Comparison of ENCODE assay signal across 30 cellular contexts in the genomic region with DNA sequence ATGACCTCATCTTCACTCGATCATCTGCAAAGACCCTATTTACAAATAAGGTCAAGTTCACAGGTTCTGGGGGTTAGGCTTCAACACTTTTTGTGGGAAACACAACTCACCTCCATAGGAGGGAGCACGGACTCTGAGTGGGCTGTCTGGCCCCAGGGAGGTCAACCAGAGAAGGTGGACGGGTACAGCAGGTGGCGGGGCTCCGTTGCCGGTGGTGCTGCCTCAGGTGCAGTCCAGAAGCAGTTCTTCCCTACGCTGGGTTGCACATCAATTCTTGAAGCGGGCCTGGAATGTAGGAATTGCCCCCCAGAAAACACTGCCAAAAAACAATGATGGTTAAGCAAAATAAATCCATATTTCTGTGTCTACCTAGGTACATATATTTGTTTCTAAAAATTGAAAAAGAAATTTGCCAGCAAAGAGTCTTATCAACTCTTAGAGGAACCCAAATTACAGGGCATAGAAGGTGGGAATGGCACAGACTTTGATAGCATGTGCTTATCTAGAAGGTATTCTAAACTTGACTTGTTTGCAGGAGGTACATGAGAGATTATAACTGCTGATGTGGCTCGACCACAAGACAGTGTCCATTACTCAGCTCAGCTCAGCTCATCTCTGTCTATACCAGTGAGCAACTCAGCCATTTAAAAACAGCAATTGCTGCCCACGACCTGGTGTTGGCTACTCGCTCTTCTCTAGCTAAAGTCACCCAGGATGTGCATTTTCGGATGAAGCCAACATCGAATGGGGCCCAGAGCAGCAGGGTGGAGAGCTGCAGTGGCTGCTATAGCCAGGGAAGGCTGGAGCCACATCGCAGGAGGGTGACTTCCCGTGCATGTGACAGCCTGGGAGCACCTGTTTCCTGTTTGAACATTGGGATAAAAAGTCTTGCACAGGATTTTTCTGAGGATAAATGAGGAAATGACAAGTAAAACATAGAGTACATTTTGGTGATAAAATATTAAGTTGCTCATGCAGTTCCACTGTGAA.
"Had no signal": no experiment of that assay in that cellular context is flagged by ENCODE, and none has a peak within 500 bp of the region (broad histone marks: within the 10 kb centered on the region; RNA-seq: fewer than 3 reads in every experiment).

No MANE protein-coding gene starts in this region.

- H3K9me3 Mint-ChIP-seq: activated CD4-positive, alpha-beta T cell treated with anti-CD3 and anti-CD28 coated beads, Interleukin-2, amount 10 ng/mL, durations not matched to agents 7 days and 5 days; activated naive CD4-positive, alpha-beta T cell treated with anti-CD3 and anti-CD28 coated beads for 36 hours; activated T-cell treated with anti-CD3 and anti-CD28 coated beads, Interleukin-2, amount 50 U/mL, for 72 hours; endodermal cell; natural killer cell; neural progenitor cell; stimulated activated naive CD8-positive, alpha-beta T cell treated with anti-CD3 and anti-CD28 coated beads, Interleukin-15, amount 100 ng/mL, for 72 hours; T-helper 2 cell treated with Interferon-gamma antibody and Interleukin-4, amounts not matched to agents 5 μg/mL and 100 μg/mL, for 36 hours had no signal

- H3K36me3 ChIP-seq: neural progenitor cell, right atrium auricular region, thyroid gland, vagina had no signal

- H3K27me3 ChIP-seq: heart right ventricle, neural progenitor cell, right atrium auricular region, thyroid gland, upper lobe of left lung, vagina had no signal

- H3K36me3 Mint-ChIP-seq: WTC11 had no signal

- H3K27me3 Mint-ChIP-seq: activated CD4-positive, alpha-beta T cell treated with anti-CD3 and anti-CD28 coated beads, Interleukin-2, amount 10 ng/mL, durations not matched to agents 7 days and 5 days; stimulated activated naive CD8-positive, alpha-beta T cell treated with anti-CD3 and anti-CD28 coated beads, Interleukin-15, amount 100 ng/mL, for 72 hours had no signal

- H3K27ac Mint-ChIP-seq: activated CD4-positive, alpha-beta T cell treated with anti-CD3 and anti-CD28 coated beads, Interleukin-2, amount 10 ng/mL, durations not matched to agents 7 days and 5 days; activated naive CD4-positive, alpha-beta T cell treated with anti-CD3 and anti-CD28 coated beads for 36 hours; activated T-cell treated with anti-CD3 and anti-CD28 coated beads, Interleukin-2, amount 50 U/mL, for 72 hours; endodermal cell; neural progenitor cell; stimulated activated memory B cell treated with anti-CD40 and anti-IgM and Interleukin-4, amounts not matched to agents 10 μg/mL and 1 μg/mL and 100 μg/mL, for 72 hours; T-helper 2 cell treated with Interferon-gamma antibody and Interleukin-4, amounts not matched to agents 5 μg/mL and 100 μg/mL, for 36 hours; WTC11 had no signal

- H3K4me3 Mint-ChIP-seq: activated CD4-positive, alpha-beta T cell treated with anti-CD3 and anti-CD28 coated beads, Interleukin-2, amount 10 ng/mL, durations not matched to agents 7 days and 5 days; activated naive CD4-positive, alpha-beta T cell treated with anti-CD3 and anti-CD28 coated beads for 36 hours; activated T-cell treated with anti-CD3 and anti-CD28 coated beads, Interleukin-2, amount 50 U/mL, for 72 hours; endodermal cell; natural killer cell; neural progenitor cell; stimulated activated memory B cell treated with anti-CD40 and anti-IgM and Interleukin-4, amounts not matched to agents 10 μg/mL and 1 μg/mL and 100 μg/mL, for 72 hours; stimulated activated naive CD8-positive, alpha-beta T cell treated with anti-CD3 and anti-CD28 coated beads, Interleukin-15, amount 100 ng/mL, for 72 hours; T-helper 2 cell treated with Interferon-gamma antibody and Interleukin-4, amounts not matched to agents 5 μg/mL and 100 μg/mL, for 36 hours; WTC11 had no signal

- H3K27ac ChIP-seq: esophagus squamous epithelium, heart right ventricle, lower lobe of right lung, neural progenitor cell, right atrium auricular region, thyroid gland, vagina had no signal

- H3K4me3 ChIP-seq: esophagus squamous epithelium, heart right ventricle, lower lobe of right lung, neural progenitor cell, right atrium auricular region, spleen, thyroid gland, upper lobe of left lung, vagina had no signal

- DNase-seq: activated CD4-positive, alpha-beta T cell treated with anti-CD3 and anti-CD28 coated beads for 1 hour; activated CD4-positive, alpha-beta T cell treated with anti-CD3 and anti-CD28 coated beads, Interleukin-2, amount 10 ng/mL, durations not matched to agents 7 days and 5 days; activated effector memory CD4-positive, alpha-beta T cell treated with anti-CD3 and anti-CD28 coated beads, Interleukin-2, amount 50 U/mL, for 16 hours; activated naive CD4-positive, alpha-beta T cell treated with anti-CD3 and anti-CD28 coated beads for 36 hours; activated T-cell treated with anti-CD3 and anti-CD28 coated beads for 4 hours; activated T-cell treated with anti-CD3 and anti-CD28 coated beads, Interleukin-2, amount 50 U/mL, for 72 hours; amygdala; caudate nucleus; cortex of kidney; endodermal cell; esophagus squamous epithelium; foreskin melanocyte; heart right ventricle; kidney glomerular epithelial cell; lower lobe of right lung; mesenchymal stem cell; natural killer cell; spleen; stimulated activated CD4-positive, alpha-beta T cell treated with anti-CD3 and anti-CD28 coated beads, Interleukin-4, amount 100 ng/mL, for 24 hours; stimulated activated naive CD8-positive, alpha-beta T cell treated with anti-CD3 and anti-CD28 coated beads, Interleukin-15, amount 100 ng/mL, for 72 hours; substantia nigra; T-helper 1 cell; thyroid gland had no signal

- H3K9me3 ChIP-seq: esophagus squamous epithelium, heart right ventricle, lower lobe of right lung, right atrium auricular region, thyroid gland, upper lobe of left lung, vagina had no signal

- H3K4me1 ChIP-seq: right atrium auricular region, thyroid gland had no signal
